Comparison of ENCODE assay signal across 1 cellular context in genomic region chr19:51808333-51808986, GRCh38.
TF ChIP-seq lines count a peak whose summit lies in the region.

No MANE protein-coding gene starts in this region.

TF ChIP-seq in HepG2, 621 proteins besides CTCF, POLR2A, EP300 and RAD21 (continues in another document):
- TF ChIP-seq ZNF24 (IDR thresholded peaks at IDR 0.05): no peak
- TF ChIP-seq KLF13 (CRISPR knock-in tag; IDR thresholded peaks at IDR 0.05): no peak
- TF ChIP-seq MAFK (conservative IDR thresholded peaks at IDR 0.05 in 1 of 2, IDR thresholded peaks at IDR 0.05 in 1 of 2; ENCODE audit: low read length in 2 of 2): peak; percentile 59 to 78; a peak in 3 of 4 replicates
- TF ChIP-seq ZNF674 (CRISPR knock-in tag; IDR thresholded peaks at IDR 0.05; ENCODE audit: low read depth): no peak
- TF ChIP-seq TFAP4 (IDR thresholded peaks at IDR 0.05; ENCODE audit: borderline replicate concordance, low read depth): no peak
- no peak for TF ChIP-seq SOX6 (IDR thresholded peaks at IDR 0.05)
- peak; percentile 71 for TF ChIP-seq SOX6 (CRISPR knock-in tag; IDR thresholded peaks at IDR 0.05)
- TF ChIP-seq ONECUT2 (CRISPR knock-in tag; IDR thresholded peaks at IDR 0.05): no peak
- TF ChIP-seq ZSCAN29 (CRISPR knock-in tag; conservative IDR thresholded peaks at IDR 0.05): no peak
- TF ChIP-seq MED8 (CRISPR knock-in tag; IDR thresholded peaks at IDR 0.05; ENCODE audit: insufficient replicate concordance): no peak
- TF ChIP-seq MIER2 (CRISPR knock-in tag; IDR thresholded peaks at IDR 0.05): no peak
- no peak for TF ChIP-seq GPN1 (CRISPR knock-in tag; IDR thresholded peaks at IDR 0.05; ENCODE audit: borderline replicate concordance)
- TF ChIP-seq CSRNP1 (CRISPR knock-in tag; IDR thresholded peaks at IDR 0.05): no peak
- no peak for TF ChIP-seq NFRKB (IDR thresholded peaks at IDR 0.05)
- TF ChIP-seq TAF15 (IDR thresholded peaks at IDR 0.05; ENCODE audit: low read depth, low read length, poor library complexity, severe bottlenecking): no peak
- no peak for TF ChIP-seq MAZ (IDR thresholded peaks at IDR 0.05; ENCODE audit: borderline replicate concordance, low read depth, low read length)
- no peak for TF ChIP-seq MAZ (CRISPR knock-in tag; IDR thresholded peaks at IDR 0.05; ENCODE audit: low read depth)
- TF ChIP-seq HMGXB4 (CRISPR knock-in tag; IDR thresholded peaks at IDR 0.05; ENCODE audit: borderline replicate concordance in 1 of 2, low read depth in 1 of 2): no peak
- no peak for TF ChIP-seq ZNF564 (CRISPR knock-in tag; IDR thresholded peaks at IDR 0.05)
- TF ChIP-seq MXD1 (CRISPR knock-in tag; IDR thresholded peaks at IDR 0.05): no peak
- TF ChIP-seq ZNF710 (CRISPR knock-in tag; IDR thresholded peaks at IDR 0.05; ENCODE audit: borderline replicate concordance): no peak
- no peak for TF ChIP-seq DNMT3B (CRISPR knock-in tag; conservative IDR thresholded peaks at IDR 0.05)
- TF ChIP-seq MAFF (IDR thresholded peaks at IDR 0.05; ENCODE audit: low read depth, low read length): peak; percentile 66
- no peak for TF ChIP-seq NR3C1 (CRISPR knock-in tag; IDR thresholded peaks at IDR 0.05)
- no peak for TF ChIP-seq ZNF687 (CRISPR knock-in tag; IDR thresholded peaks at IDR 0.05)
- TF ChIP-seq ZNF570 (CRISPR knock-in tag; IDR thresholded peaks at IDR 0.05; ENCODE audit: borderline replicate concordance): no peak
- TF ChIP-seq ZNF414 (CRISPR knock-in tag; IDR thresholded peaks at IDR 0.05): no peak
- TF ChIP-seq ARID5B (CRISPR knock-in tag; IDR thresholded peaks at IDR 0.05): peak; percentile 19; the same call in 1 of the 2 replicates
- TF ChIP-seq ZHX2 (IDR thresholded peaks at IDR 0.05; ENCODE audit: low read depth): no peak
- no peak for TF ChIP-seq ZHX2 (CRISPR knock-in tag; IDR thresholded peaks at IDR 0.05; ENCODE audit: borderline replicate concordance)
- TF ChIP-seq CENPBD1 (CRISPR knock-in tag; IDR thresholded peaks at IDR 0.05; ENCODE audit: borderline replicate concordance, low read depth): no peak
- TF ChIP-seq FOXA3 (CRISPR knock-in tag; IDR thresholded peaks at IDR 0.05): peak; percentile 31; the same call in 1 of the 2 replicates
- peak in 1 of 2 experiments; percentile 83; a peak in 2 of 4 replicates for TF ChIP-seq ATF4 (CRISPR knock-in tag; IDR thresholded peaks at IDR 0.05)
- no peak for TF ChIP-seq NAIF1 (CRISPR knock-in tag; IDR thresholded peaks at IDR 0.05; ENCODE audit: borderline replicate concordance)
